ENCODE assay signal across 8 cellular contexts in genomic region chr6:43856005-43856765, GRCh38.
A peak's percentile ranks its signal among the peaks of the same experiment; 100 is the strongest.
DNase-seq lines count a peak whose midpoint lies in the region; ATAC-seq lines count a peak whose summit lies in the region.

No MANE protein-coding gene starts in this region.

- no peaks in the 10 kb centered on the region for H3K27me3 Mint-ChIP-seq in activated T-cell treated with anti-CD3 and anti-CD28 coated beads, Interleukin-2, amount 50 U/mL, for 24 hours
- no peaks in the 10 kb centered on the region for H3K27me3 Mint-ChIP-seq in immature natural killer cell (ENCODE audit: low read depth in 3 of 3)

- no peaks in the 10 kb centered on the region for H3K36me3 Mint-ChIP-seq in activated T-cell treated with anti-CD3 and anti-CD28 coated beads, Interleukin-2, amount 50 U/mL, for 24 hours (ENCODE audit: low read depth)
- H3K36me3 Mint-ChIP-seq in immature natural killer cell = no peaks in the 10 kb centered on the region

- no peak overlapping the region for H3K27ac Mint-ChIP-seq in activated T-cell treated with anti-CD3 and anti-CD28 coated beads, Interleukin-2, amount 50 U/mL, for 24 hours
- H3K27ac Mint-ChIP-seq in immature natural killer cell = no peak overlapping the region

- ATAC-seq in GM19395 (IDR thresholded peaks at IDR 0.05; ENCODE audit: unreplicated experiment) = no peak

- H3K4me3 Mint-ChIP-seq in activated T-cell treated with anti-CD3 and anti-CD28 coated beads, Interleukin-2, amount 50 U/mL, for 24 hours = no peak overlapping the region
- no peak overlapping the region for H3K4me3 Mint-ChIP-seq in immature natural killer cell

- peak; percentile 77 for DNase-seq in DMS53 (lab: John Stamatoyannopoulos, UW)
- DNase-seq in NCI-H460 (ENCODE audit: extremely low read depth, low read depth) = peak; percentile 12
- peak; percentile 27 for DNase-seq in dermis blood vessel endothelial cell
- peak; percentile 40 for DNase-seq in myocyte (ENCODE audit: low read depth)
- no peak for DNase-seq in activated T-cell treated with anti-CD3 and anti-CD28 coated beads, Interleukin-2, amount 50 U/mL, for 24 hours
- no peak for DNase-seq in SIG-M5 (lab: John Stamatoyannopoulos, UW)
- no peak for DNase-seq in immature natural killer cell

- H3K4me1 Mint-ChIP-seq in activated T-cell treated with anti-CD3 and anti-CD28 coated beads, Interleukin-2, amount 50 U/mL, for 24 hours (ENCODE audit: low read depth) = no peaks in the 10 kb centered on the region
- no peaks in the 10 kb centered on the region for H3K4me1 Mint-ChIP-seq in immature natural killer cell

- H3K9me3 Mint-ChIP-seq in activated T-cell treated with anti-CD3 and anti-CD28 coated beads, Interleukin-2, amount 50 U/mL, for 24 hours = no peaks in the 10 kb centered on the region
- H3K9me3 Mint-ChIP-seq in immature natural killer cell = no peaks in the 10 kb centered on the region

Comparison
In these comparisons a context has a peak if more than half of its experiments do, and no peak if none do; other contexts are left out.
1. DNase-seq: peak in DMS53 (single experiment), NCI-H460 (single experiment), dermis blood vessel endothelial cell (single experiment) and myocyte (single experiment); none in activated T-cell treated with anti-CD3 and anti-CD28 coated beads, Interleukin-2, amount 50 U/mL, for 24 hours (single experiment), SIG-M5 (single experiment) and immature natural killer cell (0 of 3).